In the genomic region with DNA sequence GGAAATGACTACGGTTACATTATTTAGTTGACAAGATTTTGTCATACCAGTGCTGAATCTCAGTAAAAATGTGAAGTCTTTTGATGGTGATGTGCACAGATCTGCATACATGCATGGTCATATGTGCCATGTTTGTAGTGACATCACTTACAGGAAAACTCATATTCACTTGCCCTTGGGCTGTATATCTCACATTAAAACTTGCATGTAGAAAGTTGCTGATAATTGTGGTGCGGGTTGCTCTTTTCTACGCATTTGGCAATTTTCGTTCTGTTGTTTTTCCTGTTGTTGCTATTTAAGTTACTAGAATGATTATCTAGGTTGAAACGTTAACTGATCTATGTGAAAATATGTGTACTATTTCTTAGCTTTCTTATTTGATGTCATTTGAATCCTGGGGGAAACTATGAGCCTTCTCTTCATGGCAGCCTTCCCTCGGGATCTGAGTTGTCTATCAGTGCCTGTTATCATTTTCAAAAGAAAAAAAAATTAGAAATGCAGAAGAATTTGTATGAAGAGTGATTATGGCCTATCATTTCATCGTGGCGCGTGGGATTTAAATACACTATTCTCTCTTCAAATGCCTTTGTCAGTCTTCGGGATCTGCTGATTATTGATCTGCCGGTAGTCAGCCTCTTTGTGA, we compare ENCODE assay signal across 1 cellular context.
TF ChIP-seq lines count a peak whose summit lies in the region.

No MANE protein-coding gene starts in this region.

TF ChIP-seq in GM23338, 12 proteins besides CTCF, POLR2A, EP300 and RAD21 (continued from another document):
- TF ChIP-seq, protein P1, sequence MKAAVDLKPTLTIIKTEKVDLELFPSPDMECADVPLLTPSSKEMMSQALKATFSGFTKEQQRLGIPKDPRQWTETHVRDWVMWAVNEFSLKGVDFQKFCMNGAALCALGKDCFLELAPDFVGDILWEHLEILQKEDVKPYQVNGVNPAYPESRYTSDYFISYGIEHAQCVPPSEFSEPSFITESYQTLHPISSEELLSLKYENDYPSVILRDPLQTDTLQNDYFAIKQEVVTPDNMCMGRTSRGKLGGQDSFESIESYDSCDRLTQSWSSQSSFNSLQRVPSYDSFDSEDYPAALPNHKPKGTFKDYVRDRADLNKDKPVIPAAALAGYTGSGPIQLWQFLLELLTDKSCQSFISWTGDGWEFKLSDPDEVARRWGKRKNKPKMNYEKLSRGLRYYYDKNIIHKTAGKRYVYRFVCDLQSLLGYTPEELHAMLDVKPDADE (IDR thresholded peaks at IDR 0.05): no peak
- no peak for TF ChIP-seq NANOG (IDR thresholded peaks at IDR 0.05; ENCODE audit: borderline replicate concordance)
TF ChIP-seq in GM23338: peak in this region for 0.
